1 cellular context compared by ENCODE assay signal in the genomic region with DNA sequence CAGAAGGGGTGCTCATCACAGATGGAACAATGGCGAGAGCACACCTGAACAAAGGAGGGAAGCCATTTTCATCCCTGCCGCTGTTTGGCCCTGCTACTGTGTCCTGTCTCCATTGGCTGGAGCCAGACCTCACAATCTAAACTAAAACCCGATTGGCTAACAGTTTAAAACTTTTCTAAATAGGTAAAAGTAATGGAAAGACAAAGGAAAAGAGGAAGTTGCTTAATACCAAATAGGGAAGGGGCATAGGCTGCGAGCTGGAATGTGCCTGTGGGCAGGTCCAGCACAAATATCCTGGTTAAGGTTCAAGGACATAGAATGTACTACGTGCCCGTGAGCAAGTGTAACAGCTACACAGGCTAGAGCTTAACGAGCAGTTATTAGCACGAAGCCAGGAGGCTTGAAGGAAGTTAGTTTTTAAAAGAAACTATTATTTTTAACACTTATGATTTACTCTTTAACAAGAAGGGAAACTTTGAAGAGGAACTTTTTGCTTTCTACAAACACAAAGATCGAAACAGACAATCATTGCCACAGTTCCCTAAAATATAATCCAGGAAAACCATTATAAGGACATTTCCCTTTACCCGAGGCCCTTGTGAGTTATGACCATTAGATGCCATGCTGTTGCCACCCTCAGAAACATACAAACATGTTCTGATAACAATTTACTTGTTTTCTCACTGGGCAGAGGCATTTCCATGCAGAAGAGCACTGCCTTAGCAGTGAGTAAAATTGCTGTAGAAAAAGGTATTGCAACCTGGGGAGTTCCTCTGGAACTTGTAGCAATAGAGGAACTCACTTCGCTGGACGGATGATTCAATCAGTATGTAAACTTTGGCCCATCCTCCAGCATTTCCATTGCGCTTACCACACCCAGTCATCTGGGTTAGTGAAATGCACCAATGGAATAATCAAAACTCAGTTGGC.
TF ChIP-seq lines count a peak whose summit lies in the region.

No MANE protein-coding gene starts in this region.

TF ChIP-seq in K562, 482 proteins besides CTCF, POLR2A, EP300 and RAD21 (continued from another document and continues in another):
- TF ChIP-seq, protein P1, sequence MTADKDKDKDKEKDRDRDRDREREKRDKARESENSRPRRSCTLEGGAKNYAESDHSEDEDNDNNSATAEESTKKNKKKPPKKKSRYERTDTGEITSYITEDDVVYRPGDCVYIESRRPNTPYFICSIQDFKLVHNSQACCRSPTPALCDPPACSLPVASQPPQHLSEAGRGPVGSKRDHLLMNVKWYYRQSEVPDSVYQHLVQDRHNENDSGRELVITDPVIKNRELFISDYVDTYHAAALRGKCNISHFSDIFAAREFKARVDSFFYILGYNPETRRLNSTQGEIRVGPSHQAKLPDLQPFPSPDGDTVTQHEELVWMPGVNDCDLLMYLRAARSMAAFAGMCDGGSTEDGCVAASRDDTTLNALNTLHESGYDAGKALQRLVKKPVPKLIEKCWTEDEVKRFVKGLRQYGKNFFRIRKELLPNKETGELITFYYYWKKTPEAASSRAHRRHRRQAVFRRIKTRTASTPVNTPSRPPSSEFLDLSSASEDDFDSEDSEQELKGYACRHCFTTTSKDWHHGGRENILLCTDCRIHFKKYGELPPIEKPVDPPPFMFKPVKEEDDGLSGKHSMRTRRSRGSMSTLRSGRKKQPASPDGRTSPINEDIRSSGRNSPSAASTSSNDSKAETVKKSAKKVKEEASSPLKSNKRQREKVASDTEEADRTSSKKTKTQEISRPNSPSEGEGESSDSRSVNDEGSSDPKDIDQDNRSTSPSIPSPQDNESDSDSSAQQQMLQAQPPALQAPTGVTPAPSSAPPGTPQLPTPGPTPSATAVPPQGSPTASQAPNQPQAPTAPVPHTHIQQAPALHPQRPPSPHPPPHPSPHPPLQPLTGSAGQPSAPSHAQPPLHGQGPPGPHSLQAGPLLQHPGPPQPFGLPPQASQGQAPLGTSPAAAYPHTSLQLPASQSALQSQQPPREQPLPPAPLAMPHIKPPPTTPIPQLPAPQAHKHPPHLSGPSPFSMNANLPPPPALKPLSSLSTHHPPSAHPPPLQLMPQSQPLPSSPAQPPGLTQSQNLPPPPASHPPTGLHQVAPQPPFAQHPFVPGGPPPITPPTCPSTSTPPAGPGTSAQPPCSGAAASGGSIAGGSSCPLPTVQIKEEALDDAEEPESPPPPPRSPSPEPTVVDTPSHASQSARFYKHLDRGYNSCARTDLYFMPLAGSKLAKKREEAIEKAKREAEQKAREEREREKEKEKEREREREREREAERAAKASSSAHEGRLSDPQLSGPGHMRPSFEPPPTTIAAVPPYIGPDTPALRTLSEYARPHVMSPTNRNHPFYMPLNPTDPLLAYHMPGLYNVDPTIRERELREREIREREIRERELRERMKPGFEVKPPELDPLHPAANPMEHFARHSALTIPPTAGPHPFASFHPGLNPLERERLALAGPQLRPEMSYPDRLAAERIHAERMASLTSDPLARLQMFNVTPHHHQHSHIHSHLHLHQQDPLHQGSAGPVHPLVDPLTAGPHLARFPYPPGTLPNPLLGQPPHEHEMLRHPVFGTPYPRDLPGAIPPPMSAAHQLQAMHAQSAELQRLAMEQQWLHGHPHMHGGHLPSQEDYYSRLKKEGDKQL (CRISPR knock-in tag; IDR thresholded peaks at IDR 0.05; ENCODE audit: borderline replicate concordance) = no peak
- TF ChIP-seq BDP1 (IDR thresholded peaks at IDR 0.05; ENCODE audit: insufficient read depth, insufficient read length) = no peak
- TF ChIP-seq U2AF1 (optimal IDR thresholded peaks at IDR 0.05; ENCODE audit: low read depth, low read length) = no peak
- peak; percentile 90 for TF ChIP-seq CEBPG (CRISPR knock-in tag; IDR thresholded peaks at IDR 0.05)
- peak; percentile 83 to 89 for TF ChIP-seq CEBPG (tag; conservative IDR thresholded peaks at IDR 0.05 in 1 of 2, IDR thresholded peaks at IDR 0.05 in 1 of 2)
- TF ChIP-seq THRAP3 (IDR thresholded peaks at IDR 0.05; ENCODE audit: borderline replicate concordance) = no peak
- TF ChIP-seq MCM5 (IDR thresholded peaks at IDR 0.05; ENCODE audit: low read depth) = no peak
- peak; percentile 61 for TF ChIP-seq POLR2B (IDR thresholded peaks at IDR 0.05; ENCODE audit: low read depth, partially characterized antibody)
- TF ChIP-seq, protein P2, sequence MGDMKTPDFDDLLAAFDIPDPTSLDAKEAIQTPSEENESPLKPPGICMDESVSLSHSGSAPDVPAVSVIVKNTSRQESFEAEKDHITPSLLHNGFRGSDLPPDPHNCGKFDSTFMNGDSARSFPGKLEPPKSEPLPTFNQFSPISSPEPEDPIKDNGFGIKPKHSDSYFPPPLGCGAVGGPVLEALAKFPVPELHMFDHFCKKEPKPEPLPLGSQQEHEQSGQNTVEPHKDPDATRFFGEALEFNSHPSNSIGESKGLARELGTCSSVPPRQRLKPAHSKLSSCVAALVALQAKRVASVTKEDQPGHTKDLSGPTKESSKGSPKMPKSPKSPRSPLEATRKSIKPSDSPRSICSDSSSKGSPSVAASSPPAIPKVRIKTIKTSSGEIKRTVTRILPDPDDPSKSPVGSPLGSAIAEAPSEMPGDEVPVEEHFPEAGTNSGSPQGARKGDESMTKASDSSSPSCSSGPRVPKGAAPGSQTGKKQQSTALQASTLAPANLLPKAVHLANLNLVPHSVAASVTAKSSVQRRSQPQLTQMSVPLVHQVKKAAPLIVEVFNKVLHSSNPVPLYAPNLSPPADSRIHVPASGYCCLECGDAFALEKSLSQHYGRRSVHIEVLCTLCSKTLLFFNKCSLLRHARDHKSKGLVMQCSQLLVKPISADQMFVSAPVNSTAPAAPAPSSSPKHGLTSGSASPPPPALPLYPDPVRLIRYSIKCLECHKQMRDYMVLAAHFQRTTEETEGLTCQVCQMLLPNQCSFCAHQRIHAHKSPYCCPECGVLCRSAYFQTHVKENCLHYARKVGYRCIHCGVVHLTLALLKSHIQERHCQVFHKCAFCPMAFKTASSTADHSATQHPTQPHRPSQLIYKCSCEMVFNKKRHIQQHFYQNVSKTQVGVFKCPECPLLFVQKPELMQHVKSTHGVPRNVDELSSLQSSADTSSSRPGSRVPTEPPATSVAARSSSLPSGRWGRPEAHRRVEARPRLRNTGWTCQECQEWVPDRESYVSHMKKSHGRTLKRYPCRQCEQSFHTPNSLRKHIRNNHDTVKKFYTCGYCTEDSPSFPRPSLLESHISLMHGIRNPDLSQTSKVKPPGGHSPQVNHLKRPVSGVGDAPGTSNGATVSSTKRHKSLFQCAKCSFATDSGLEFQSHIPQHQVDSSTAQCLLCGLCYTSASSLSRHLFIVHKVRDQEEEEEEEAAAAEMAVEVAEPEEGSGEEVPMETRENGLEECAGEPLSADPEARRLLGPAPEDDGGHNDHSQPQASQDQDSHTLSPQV (IDR thresholded peaks at IDR 0.05) = peak; percentile 25; the same call in 1 of the 2 replicates
- no peak; the same call in 1 of the 2 replicates for TF ChIP-seq ZBTB17 (CRISPR knock-in tag; IDR thresholded peaks at IDR 0.05)
- TF ChIP-seq, protein P3, sequence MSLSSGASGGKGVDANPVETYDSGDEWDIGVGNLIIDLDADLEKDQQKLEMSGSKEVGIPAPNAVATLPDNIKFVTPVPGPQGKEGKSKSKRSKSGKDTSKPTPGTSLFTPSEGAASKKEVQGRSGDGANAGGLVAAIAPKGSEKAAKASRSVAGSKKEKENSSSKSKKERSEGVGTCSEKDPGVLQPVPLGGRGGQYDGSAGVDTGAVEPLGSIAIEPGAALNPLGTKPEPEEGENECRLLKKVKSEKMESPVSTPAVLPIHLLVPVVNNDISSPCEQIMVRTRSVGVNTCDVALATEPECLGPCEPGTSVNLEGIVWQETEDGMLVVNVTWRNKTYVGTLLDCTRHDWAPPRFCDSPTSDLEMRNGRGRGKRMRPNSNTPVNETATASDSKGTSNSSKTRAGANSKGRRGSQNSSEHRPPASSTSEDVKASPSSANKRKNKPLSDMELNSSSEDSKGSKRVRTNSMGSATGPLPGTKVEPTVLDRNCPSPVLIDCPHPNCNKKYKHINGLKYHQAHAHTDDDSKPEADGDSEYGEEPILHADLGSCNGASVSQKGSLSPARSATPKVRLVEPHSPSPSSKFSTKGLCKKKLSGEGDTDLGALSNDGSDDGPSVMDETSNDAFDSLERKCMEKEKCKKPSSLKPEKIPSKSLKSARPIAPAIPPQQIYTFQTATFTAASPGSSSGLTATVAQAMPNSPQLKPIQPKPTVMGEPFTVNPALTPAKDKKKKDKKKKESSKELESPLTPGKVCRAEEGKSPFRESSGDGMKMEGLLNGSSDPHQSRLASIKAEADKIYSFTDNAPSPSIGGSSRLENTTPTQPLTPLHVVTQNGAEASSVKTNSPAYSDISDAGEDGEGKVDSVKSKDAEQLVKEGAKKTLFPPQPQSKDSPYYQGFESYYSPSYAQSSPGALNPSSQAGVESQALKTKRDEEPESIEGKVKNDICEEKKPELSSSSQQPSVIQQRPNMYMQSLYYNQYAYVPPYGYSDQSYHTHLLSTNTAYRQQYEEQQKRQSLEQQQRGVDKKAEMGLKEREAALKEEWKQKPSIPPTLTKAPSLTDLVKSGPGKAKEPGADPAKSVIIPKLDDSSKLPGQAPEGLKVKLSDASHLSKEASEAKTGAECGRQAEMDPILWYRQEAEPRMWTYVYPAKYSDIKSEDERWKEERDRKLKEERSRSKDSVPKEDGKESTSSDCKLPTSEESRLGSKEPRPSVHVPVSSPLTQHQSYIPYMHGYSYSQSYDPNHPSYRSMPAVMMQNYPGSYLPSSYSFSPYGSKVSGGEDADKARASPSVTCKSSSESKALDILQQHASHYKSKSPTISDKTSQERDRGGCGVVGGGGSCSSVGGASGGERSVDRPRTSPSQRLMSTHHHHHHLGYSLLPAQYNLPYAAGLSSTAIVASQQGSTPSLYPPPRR (CRISPR knock-in tag; IDR thresholded peaks at IDR 0.05; ENCODE audit: borderline replicate concordance) = no peak
- TF ChIP-seq, protein P4, sequence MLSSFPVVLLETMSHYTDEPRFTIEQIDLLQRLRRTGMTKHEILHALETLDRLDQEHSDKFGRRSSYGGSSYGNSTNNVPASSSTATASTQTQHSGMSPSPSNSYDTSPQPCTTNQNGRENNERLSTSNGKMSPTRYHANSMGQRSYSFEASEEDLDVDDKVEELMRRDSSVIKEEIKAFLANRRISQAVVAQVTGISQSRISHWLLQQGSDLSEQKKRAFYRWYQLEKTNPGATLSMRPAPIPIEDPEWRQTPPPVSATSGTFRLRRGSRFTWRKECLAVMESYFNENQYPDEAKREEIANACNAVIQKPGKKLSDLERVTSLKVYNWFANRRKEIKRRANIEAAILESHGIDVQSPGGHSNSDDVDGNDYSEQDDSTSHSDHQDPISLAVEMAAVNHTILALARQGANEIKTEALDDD (IDR thresholded peaks at IDR 0.05) = peak; percentile 85
- TF ChIP-seq RFX5 (IDR thresholded peaks at IDR 0.05; ENCODE audit: low read depth, low read length) = no peak
- TF ChIP-seq PHB (CRISPR knock-in tag; IDR thresholded peaks at IDR 0.05) = no peak
- TF ChIP-seq TEAD4 (IDR thresholded peaks at IDR 0.05; ENCODE audit: low read length) = peak; percentile 36; the same call in 1 of the 2 replicates
- TF ChIP-seq TEAD4 (CRISPR knock-in tag; IDR thresholded peaks at IDR 0.05; ENCODE audit: borderline replicate concordance) = no peak
- TF ChIP-seq, protein P5, sequence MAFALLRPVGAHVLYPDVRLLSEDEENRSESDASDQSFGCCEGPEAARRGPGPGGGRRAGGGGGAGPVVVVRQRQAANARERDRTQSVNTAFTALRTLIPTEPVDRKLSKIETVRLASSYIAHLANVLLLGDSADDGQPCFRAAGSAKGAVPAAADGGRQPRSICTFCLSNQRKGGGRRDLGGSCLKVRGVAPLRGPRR (CRISPR knock-in tag; IDR thresholded peaks at IDR 0.05) = peak; percentile 9; the same call in 1 of the 2 replicates
- no peak for TF ChIP-seq TARDBP (IDR thresholded peaks at IDR 0.05)
- TF ChIP-seq ZNF175 (CRISPR knock-in tag; IDR thresholded peaks at IDR 0.05; ENCODE audit: low read depth) = peak; percentile 64
- TF ChIP-seq ARNT (IDR thresholded peaks at IDR 0.05) = peak in 1 of 2 experiments; percentile 42; a peak in 1 of 4 replicates
- no peak for TF ChIP-seq C11orf30 (IDR thresholded peaks at IDR 0.05; ENCODE audit: low read depth)
- TF ChIP-seq, protein P6, sequence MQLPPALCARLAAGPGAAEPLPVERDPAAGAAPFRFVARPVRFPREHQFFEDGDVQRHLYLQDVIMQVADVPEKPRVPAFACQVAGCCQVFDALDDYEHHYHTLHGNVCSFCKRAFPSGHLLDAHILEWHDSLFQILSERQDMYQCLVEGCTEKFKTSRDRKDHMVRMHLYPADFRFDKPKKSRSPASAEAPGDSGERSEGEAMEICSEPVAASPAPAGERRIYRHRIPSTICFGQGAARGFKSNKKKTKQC (CRISPR knock-in tag; IDR thresholded peaks at IDR 0.05) = no peak
- no peak for TF ChIP-seq ZBTB1 (CRISPR knock-in tag; IDR thresholded peaks at IDR 0.05; ENCODE audit: borderline replicate concordance, low read depth)
- no peak for TF ChIP-seq ZNF77 (CRISPR knock-in tag; IDR thresholded peaks at IDR 0.05)
- no peak for TF ChIP-seq ZBED1 (IDR thresholded peaks at IDR 0.05)
- no peak; the same call in 1 of the 2 replicates for TF ChIP-seq CBX1 (IDR thresholded peaks at IDR 0.05; ENCODE audit: low read depth)
- no peak for TF ChIP-seq SIN3B (IDR thresholded peaks at IDR 0.05; ENCODE audit: low read depth)
- TF ChIP-seq, protein P7, sequence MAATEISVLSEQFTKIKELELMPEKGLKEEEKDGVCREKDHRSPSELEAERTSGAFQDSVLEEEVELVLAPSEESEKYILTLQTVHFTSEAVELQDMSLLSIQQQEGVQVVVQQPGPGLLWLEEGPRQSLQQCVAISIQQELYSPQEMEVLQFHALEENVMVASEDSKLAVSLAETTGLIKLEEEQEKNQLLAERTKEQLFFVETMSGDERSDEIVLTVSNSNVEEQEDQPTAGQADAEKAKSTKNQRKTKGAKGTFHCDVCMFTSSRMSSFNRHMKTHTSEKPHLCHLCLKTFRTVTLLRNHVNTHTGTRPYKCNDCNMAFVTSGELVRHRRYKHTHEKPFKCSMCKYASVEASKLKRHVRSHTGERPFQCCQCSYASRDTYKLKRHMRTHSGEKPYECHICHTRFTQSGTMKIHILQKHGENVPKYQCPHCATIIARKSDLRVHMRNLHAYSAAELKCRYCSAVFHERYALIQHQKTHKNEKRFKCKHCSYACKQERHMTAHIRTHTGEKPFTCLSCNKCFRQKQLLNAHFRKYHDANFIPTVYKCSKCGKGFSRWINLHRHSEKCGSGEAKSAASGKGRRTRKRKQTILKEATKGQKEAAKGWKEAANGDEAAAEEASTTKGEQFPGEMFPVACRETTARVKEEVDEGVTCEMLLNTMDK (IDR thresholded peaks at IDR 0.05; ENCODE audit: borderline replicate concordance, insufficient read depth, low read depth, low read length, poor library complexity, severe bottlenecking) = no peak
- no peak for TF ChIP-seq ZNF707 (CRISPR knock-in tag; conservative IDR thresholded peaks at IDR 0.05)
- TF ChIP-seq GTF2E2 (tag; IDR thresholded peaks at IDR 0.05) = no peak
- TF ChIP-seq, protein P8, sequence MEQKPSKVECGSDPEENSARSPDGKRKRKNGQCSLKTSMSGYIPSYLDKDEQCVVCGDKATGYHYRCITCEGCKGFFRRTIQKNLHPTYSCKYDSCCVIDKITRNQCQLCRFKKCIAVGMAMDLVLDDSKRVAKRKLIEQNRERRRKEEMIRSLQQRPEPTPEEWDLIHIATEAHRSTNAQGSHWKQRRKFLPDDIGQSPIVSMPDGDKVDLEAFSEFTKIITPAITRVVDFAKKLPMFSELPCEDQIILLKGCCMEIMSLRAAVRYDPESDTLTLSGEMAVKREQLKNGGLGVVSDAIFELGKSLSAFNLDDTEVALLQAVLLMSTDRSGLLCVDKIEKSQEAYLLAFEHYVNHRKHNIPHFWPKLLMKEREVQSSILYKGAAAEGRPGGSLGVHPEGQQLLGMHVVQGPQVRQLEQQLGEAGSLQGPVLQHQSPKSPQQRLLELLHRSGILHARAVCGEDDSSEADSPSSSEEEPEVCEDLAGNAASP (IDR thresholded peaks at IDR 0.05) = no peak
- TF ChIP-seq, protein P9, sequence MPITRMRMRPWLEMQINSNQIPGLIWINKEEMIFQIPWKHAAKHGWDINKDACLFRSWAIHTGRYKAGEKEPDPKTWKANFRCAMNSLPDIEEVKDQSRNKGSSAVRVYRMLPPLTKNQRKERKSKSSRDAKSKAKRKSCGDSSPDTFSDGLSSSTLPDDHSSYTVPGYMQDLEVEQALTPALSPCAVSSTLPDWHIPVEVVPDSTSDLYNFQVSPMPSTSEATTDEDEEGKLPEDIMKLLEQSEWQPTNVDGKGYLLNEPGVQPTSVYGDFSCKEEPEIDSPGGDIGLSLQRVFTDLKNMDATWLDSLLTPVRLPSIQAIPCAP (CRISPR knock-in tag; IDR thresholded peaks at IDR 0.05; ENCODE audit: borderline replicate concordance) = no peak
